8 cellular contexts compared by ENCODE assay signal in genomic region chr17:82863646-82863940, GRCh38. TPM values are rescaled to one million over a fixed set of nuclear protein-coding genes. Genes with fewer than 3 reads are reported as not detected.
A peak's percentile ranks its signal among the peaks of the same experiment; 100 is the strongest.
DNase-seq lines count a peak whose midpoint lies in the region; ATAC-seq, FAIRE-seq and TF ChIP-seq lines count a peak whose summit lies in the region.
"Had no signal": no experiment of that assay in that cellular context is flagged by ENCODE, and none has a peak within 500 bp of the region (broad histone marks: within the 10 kb centered on the region; RNA-seq: fewer than 3 reads in every experiment).

No MANE protein-coding gene starts in this region.

- H3K4me3 Mint-ChIP-seq in osteocyte (ENCODE audit: unreplicated experiment), result no peak overlapping the region

- in situ Hi-C loops in K562 (cut with MboI), result no loop called here

- H3K4me2 ChIP-seq in Loucy (ENCODE audit: low read depth, low read length, poor library complexity, severe bottlenecking), result peak overlapping the region; percentile 81
- H3K4me2 ChIP-seq in K562 (ENCODE audit: insufficient read depth, low read length), result peak overlapping the region; percentile 38

- H3K27me3 ChIP-seq in Loucy (ENCODE audit: insufficient read depth, low read length, poor library complexity, severe bottlenecking) (no peaks in the 10 kb centered on the region), K562 (ENCODE audit: control insufficient read depth in 2 of 2, insufficient read depth in 2 of 2, low read length in 2 of 2) (no peaks in the 10 kb centered on the region)
- H3K27me3 ChIP-seq: right atrium auricular region had no signal

- ATAC-seq in K562, result no peak; the same call in 2 of the 3 replicates
- no peak for ATAC-seq in HG02870 (IDR thresholded peaks at IDR 0.05; ENCODE audit: unreplicated experiment)

- peak overlapping the region; percentile 71 for H3K27ac ChIP-seq in K562 (ENCODE audit: extremely low read depth, low read depth, low read length)
- H3K27ac ChIP-seq: right atrium auricular region had no signal

- DNase-seq in GM12865 (ENCODE audit: low read depth), result no peak
- no peak for DNase-seq in K562 (ENCODE audit: extremely low read depth in 1 of 4, low spot score in 3 of 4)
- DNase-seq in osteocyte (ENCODE audit: extremely low spot score, unreplicated experiment), result no peak
- no peak for DNase-seq in COR-L47 (lab: John Stamatoyannopoulos, UW)
- DNase-seq in GOT3 (lab: John Stamatoyannopoulos, UW), result no peak

- H3K36me3 Mint-ChIP-seq in osteocyte (ENCODE audit: unreplicated experiment), result no peaks in the 10 kb centered on the region

- no TSS peak for BruUV-seq in K562 (replicated peaks; lab: Mats Ljungman, UMichigan)

- H3K4me1 ChIP-seq in Loucy (ENCODE audit: insufficient read depth, low read length, poor library complexity, severe bottlenecking) (peaks cover 86% of the 10 kb centered on the region), K562 (replicated peaks in 1 of 2; ENCODE audit: control insufficient read depth in 2 of 2, insufficient read depth in 2 of 2, low read length in 2 of 2) (peaks cover 47 to 87% of the 10 kb centered on the region in 2 experiments)

- CTCF ChIA-PET in K562 (lab: Yijun Ruan, JAX; ENCODE audit: low intra/inter-chr PET ratio), result interaction anchor here (1.0 kb wide), 1 partner anchor 13 kb away, joined by 3 read pairs; no protein-coding TSS in a partner anchor

- H3F3A ChIP-seq in Loucy (ENCODE audit: low read depth), result peaks cover 17% of the 10 kb centered on the region

- H3K36me3 ChIP-seq in Loucy (ENCODE audit: insufficient read depth, low read length) (peaks cover 6% of the 10 kb centered on the region; the same call in 1 of the 2 replicates), K562 (ENCODE audit: control insufficient read depth, insufficient read depth, low read length) (no peaks in the 10 kb centered on the region; the same call in 2 of the 3 replicates)
- H3K36me3 ChIP-seq: right atrium auricular region had no signal

- H3K9me1 ChIP-seq in K562 (ENCODE audit: control insufficient read depth, insufficient read depth, low read length), result peaks cover 5% of the 10 kb centered on the region

- H3K9ac ChIP-seq in Loucy (ENCODE audit: low read depth, low read length, poor library complexity, severe bottlenecking) (peak overlapping the region; percentile 64), K562 (ENCODE audit: insufficient read depth in 1 of 2, low read depth in 2 of 2, low read length in 2 of 2) (peak overlapping the region; percentile 26 to 87)

- intact Hi-C loops in K562 (cut with micrococcal nuclease), result no loop called here

- TF ChIP-seq EP300 in K562 (IDR thresholded peaks at IDR 0.05; ENCODE audit: low read length), result no peak

- peaks cover 82% of the 10 kb centered on the region for H3K79me2 ChIP-seq in Loucy (ENCODE audit: insufficient read depth, low read length)
- peaks cover 40% of the 10 kb centered on the region; the same call in 2 of the 3 replicates for H3K79me2 ChIP-seq in K562 (ENCODE audit: control insufficient read depth, insufficient read depth, low read length)

- no peaks in the 10 kb centered on the region for H3K9me2 ChIP-seq in Loucy (replicated peaks; ENCODE audit: low read depth, low read length)

- H3K4me3 ChIP-seq in GM12865 (ENCODE audit: low read depth, low read length) (peak overlapping the region; percentile 2; the same call in 1 of the 2 replicates), Loucy (ENCODE audit: low read length, poor library complexity, severe bottlenecking) (peak overlapping the region; percentile 75), K562 (no peak overlapping the region)
- H3K4me3 ChIP-seq: right atrium auricular region had no signal

- no peak for FAIRE-seq in K562 (lab: Jason Lieb, UNC)

- peaks cover 38% of the 10 kb centered on the region for H4K20me1 ChIP-seq in Loucy (ENCODE audit: insufficient read depth, low read length, poor library complexity, severe bottlenecking)
- no peaks in the 10 kb centered on the region for H4K20me1 ChIP-seq in K562 (replicated peaks; ENCODE audit: control insufficient read depth, insufficient read depth, low read length)

- peak overlapping the region; percentile 67 for H3K27ac Mint-ChIP-seq in osteocyte (ENCODE audit: unreplicated experiment)

- H3K4me1 Mint-ChIP-seq in osteocyte (ENCODE audit: unreplicated experiment), result peaks cover 65% of the 10 kb centered on the region

- TF ChIP-seq RAD21 in K562 (CRISPR knock-in tag; conservative IDR thresholded peaks at IDR 0.05 in 1 of 2, IDR thresholded peaks at IDR 0.05 in 1 of 2), result no peak

- H2AFZ ChIP-seq in Loucy (ENCODE audit: low read length) (no peak overlapping the region), K562 (ENCODE audit: low read depth, low read length) (peak overlapping the region; percentile 51; the same call in 1 of the 2 replicates)

- TF ChIP-seq POLR2A in K562 (conservative IDR thresholded peaks at IDR 0.05), result no peak

- 48% methylated on average over 4 of the region's 4 CpGs for WGBS in K562 (ENCODE audit: insufficient coverage, low coverage, missing lambda C conversion rate)

- TF ChIP-seq CTCF in GM12865 (IDR thresholded peaks at IDR 0.05; ENCODE audit: insufficient read depth, low read depth, low read length, missing control alignments) (no peak), Loucy (conservative IDR thresholded peaks at IDR 0.05; ENCODE audit: low read length) (no peak), K562 (IDR thresholded peaks at IDR 0.05 in 2 of 3, conservative IDR thresholded peaks at IDR 0.05 in 1 of 3; ENCODE audit: insufficient read depth in 2 of 3, low read depth in 1 of 3, low read length in 3 of 3) (no peak), osteocyte (IDR thresholded peaks at IDR 0.05) (no peak)

- H3K9me3 ChIP-seq in Loucy (ENCODE audit: insufficient read depth, low read depth, low read length), result no peaks in the 10 kb centered on the region
- H3K9me3 ChIP-seq in K562 (replicated peaks; ENCODE audit: control insufficient read depth, insufficient read depth, low read depth, low read length), result no peaks in the 10 kb centered on the region
- H3K9me3 ChIP-seq: right atrium auricular region had no signal

- no peaks in the 10 kb centered on the region for H3K27me3 Mint-ChIP-seq in osteocyte (ENCODE audit: unreplicated experiment)

- H3K9me3 Mint-ChIP-seq in osteocyte (ENCODE audit: unreplicated experiment), result no peaks in the 10 kb centered on the region

- POLR2A ChIA-PET in K562 (lab: Yijun Ruan, JAX), result interaction anchor here (1.1 to 2.7 kb wide), 2 partner anchors 13 to 32 kb away, joined by 4 to 12 read pairs; no protein-coding TSS in a partner anchor

TF ChIP-seq in K562, 482 proteins besides CTCF, POLR2A, EP300 and RAD21:
- TF ChIP-seq ZKSCAN8 (CRISPR knock-in tag; IDR thresholded peaks at IDR 0.05) (0 out of 2 replicates have a peak, but pooled peaks have one; percentile 34), PML (IDR thresholded peaks at IDR 0.05; ENCODE audit: low read length) (no peak), TEAD4 (IDR thresholded peaks at IDR 0.05; ENCODE audit: low read length) (no peak), TEAD4 (CRISPR knock-in tag; IDR thresholded peaks at IDR 0.05; ENCODE audit: borderline replicate concordance) (0 out of 2 replicates have a peak, but pooled peaks have one; percentile 2)
TF ChIP-seq in K562: peak in this region for 2.

RNA-seq across cellular contexts. Expression of gene ZNF750, which starts 23.8 kb away (rescaled TPM):
- not detected in 2 replicates for total RNA-seq in K562 (2011; cell fraction: chromatin; rRNA removed; ENCODE audit: low replicate concordance)
- not detected in 2 replicates for total RNA-seq in K562 (2011; cell fraction: nucleolus; rRNA removed)
- not detected in 2 replicates for total RNA-seq in K562 (2011; cell fraction: nucleoplasm; rRNA removed)
- total RNA-seq in K562 (2014; rRNA removed) (not detected in 2 replicates), K562 (2014; rRNA removed; fragmentation: Illumina TruSeq; extraction: Trizol) (not detected in 2 replicates), K562 (2015; rRNA removed; fragmentation: Illumina TruSeq; extraction: Trizol) (not detected in 2 replicates), K562 (2021) (not detected in 2 replicates), osteocyte (not detected in 2 replicates)
- polyA plus RNA-seq in K562 (2011; rRNA removed) (not detected in 2 replicates), K562 (2014; fragmentation: Illumina TruSeq; extraction: Trizol) (not detected in 2 replicates), K562 (2014; fragmentation: Nextera tagmentation; extraction: Ambion mirVana) (not detected), K562 (2014; rRNA removed) (not detected in 2 replicates)
- polyA plus RNA-seq in K562 (2011; cell fraction: cytosol; rRNA removed), result not detected in 2 replicates
- polyA plus RNA-seq in K562 (2011; cell fraction: nucleus; rRNA removed), result not detected in 2 replicates
- 0.07 TPM in 2 replicates for polyA plus RNA-seq in K562 (2012)
- not detected in 2 replicates for polyA minus RNA-seq in K562 (2011; rRNA and poly(A)+ RNA removed)
- polyA minus RNA-seq in K562 (2011; cell fraction: cytosol; rRNA and poly(A)+ RNA removed), result not detected in 2 replicates
- not detected in 2 replicates for polyA minus RNA-seq in K562 (2011; cell fraction: nucleus; rRNA and poly(A)+ RNA removed)
- total RNA-seq: right atrium auricular region had no signal
